ENCODE assay signal across 8 cellular contexts in genomic region chr20:17610566-17611289, GRCh38. TPM values are rescaled to one million over a fixed set of nuclear protein-coding genes. Genes with fewer than 3 reads are reported as not detected.
DNase-seq lines count a peak whose midpoint lies in the region; ATAC-seq, FAIRE-seq and TF ChIP-seq lines count a peak whose summit lies in the region.

No MANE protein-coding gene starts in this region.

- peak overlapping the region; percentile 16; the same call in 1 of the 2 replicates for H3K4me2 ChIP-seq in MM.1S (ENCODE audit: low read depth, low read length)

- H3K4me3 ChIP-seq in MM.1S (ENCODE audit: low read length): no peak overlapping the region

- H3F3A ChIP-seq in MM.1S (ENCODE audit: insufficient read depth, low read length): peaks cover 43% of the 10 kb centered on the region

- H3K27ac ChIP-seq in MM.1S (ENCODE audit: low read length): peak overlapping the region; percentile 52; the same call in 1 of the 2 replicates

- H3K9me2 ChIP-seq in MM.1S (replicated peaks; ENCODE audit: insufficient read depth, low read length): no peaks in the 10 kb centered on the region

- H2AFZ ChIP-seq in MM.1S (ENCODE audit: low read length): no peak overlapping the region

- H3K9me3 ChIP-seq in MM.1S (replicated peaks; ENCODE audit: insufficient read depth, low read length): no peaks in the 10 kb centered on the region

- H3K79me2 ChIP-seq in MM.1S (ENCODE audit: low read length): 0 out of 2 replicates have a peak, but pooled peaks cover 6% of the 10 kb centered on the region

- DNase-seq in MM.1S: peak; percentile 71
- peak; percentile 48 for DNase-seq in activated T-helper 1 cell treated with Interleukin-2 at 50 U/mL for 16 hours (ENCODE audit: low read depth)
- DNase-seq in hepatic stellate cell (ENCODE audit: low spot score): peak; percentile 9
- DNase-seq in stimulated activated CD8-positive, alpha-beta memory T cell treated with anti-CD3 and anti-CD28 coated beads, Interleukin-12 subunit alpha, Interleukin-12 subunit beta, amount 100 ng/mL, for 1 hour (ENCODE audit: low read depth): peak; percentile 32
- no peak for DNase-seq in occipital lobe (lab: John Stamatoyannopoulos, UW)
- DNase-seq in RCC 7860 (ENCODE audit: low spot score): no peak
- no peak for DNase-seq in OCI-M1 (lab: John Stamatoyannopoulos, UW)

- TF ChIP-seq CTCF in MM.1S (IDR thresholded peaks at IDR 0.05; ENCODE audit: low read length): no peak

- H4K20me1 ChIP-seq in MM.1S (ENCODE audit: insufficient read depth, low read length): no peaks in the 10 kb centered on the region

- no peaks in the 10 kb centered on the region for H3K36me3 ChIP-seq in MM.1S (replicated peaks; ENCODE audit: insufficient read depth, low read length)

- no peak for ATAC-seq in GM19351 (IDR thresholded peaks at IDR 0.05; ENCODE audit: unreplicated experiment)

- FAIRE-seq in RCC 7860 (lab: Jason Lieb, UNC): no peak

- no peaks in the 10 kb centered on the region for H3K27me3 ChIP-seq in MM.1S (replicated peaks; ENCODE audit: insufficient read depth, low read length)

- 0 out of 2 replicates have a peak overlapping the region, but pooled peaks have one; percentile 10 for H3K9ac ChIP-seq in MM.1S (ENCODE audit: low read length)

- peaks cover 18% of the 10 kb centered on the region for H3K4me1 ChIP-seq in MM.1S (ENCODE audit: low read length)

RNA-seq across cellular contexts. Expression of gene DSTN, which starts 40.9 kb away (rescaled TPM):
- total RNA-seq in occipital lobe: 295 TPM

Comparison
In these comparisons a context has a peak if more than half of its experiments do, and no peak if none do; other contexts are left out.
1. DNase-seq: peak in MM.1S (single experiment), activated T-helper 1 cell treated with Interleukin-2 at 50 U/mL for 16 hours (single experiment), hepatic stellate cell (single experiment) and stimulated activated CD8-positive, alpha-beta memory T cell treated with anti-CD3 and anti-CD28 coated beads, Interleukin-12 subunit alpha, Interleukin-12 subunit beta, amount 100 ng/mL, for 1 hour (single experiment); none in occipital lobe (single experiment), RCC 7860 (single experiment) and OCI-M1 (single experiment).